18 cellular contexts compared by ENCODE assay signal in the genomic region with DNA sequence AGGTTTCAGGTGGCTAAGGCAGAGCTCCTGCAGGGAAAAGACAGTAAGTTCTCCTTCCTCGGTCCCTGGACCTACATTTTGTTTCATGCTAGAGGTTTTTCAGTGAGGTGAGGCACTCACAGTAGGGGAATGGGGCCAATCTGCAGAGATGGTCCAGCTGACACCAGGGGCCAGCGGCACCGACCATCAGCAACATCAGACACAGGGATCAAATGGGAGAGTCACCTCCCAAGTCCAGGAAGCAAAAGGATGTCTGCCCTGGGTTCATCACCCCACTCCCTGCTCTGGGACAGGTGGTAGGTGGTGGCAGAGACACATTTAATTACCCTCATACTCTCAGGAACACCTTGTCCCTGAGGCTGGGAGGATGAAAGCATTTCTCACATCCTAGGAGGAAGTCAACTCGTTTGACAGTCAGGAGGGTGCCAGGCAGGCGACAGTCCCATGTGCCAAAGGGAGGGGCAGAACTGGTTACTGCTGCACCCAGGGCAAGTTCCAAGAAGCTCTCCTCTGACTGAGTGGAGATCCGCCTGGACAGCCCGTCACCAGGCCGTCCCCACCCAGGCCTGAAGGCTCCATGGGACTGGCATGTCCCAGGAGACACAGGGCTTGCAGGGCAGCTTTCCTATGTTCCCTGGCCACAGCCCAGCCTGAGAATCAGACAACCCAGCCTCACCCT. TPM values are rescaled to one million over a fixed set of nuclear protein-coding genes. Genes with fewer than 3 reads are reported as not detected.
DNase-seq lines count a peak whose midpoint lies in the region; ATAC-seq and TF ChIP-seq lines count a peak whose summit lies in the region.
"Had no signal": no experiment of that assay in that cellular context is flagged by ENCODE, and none has a peak within 500 bp of the region (broad histone marks: within the 10 kb centered on the region; RNA-seq: fewer than 3 reads in every experiment).

No MANE protein-coding gene starts in this region.

- DNase-seq in LoVo (ENCODE audit: low spot score) (peak; percentile 87), mucosa of descending colon (peak; percentile 92 to 95 (median 93)), tibial nerve (ENCODE audit: low spot score in 2 of 2) (no peak), endothelial cell (ENCODE audit: low spot score) (no peak), NCI-H2107 (lab: John Stamatoyannopoulos, UW) (no peak), NCI-H1105 treated with DMSO at 0.1 percent for 48 hours (lab: John Stamatoyannopoulos, UW) (no peak)
- DNase-seq: activated CD4-positive, alpha-beta T cell treated with anti-CD3 and anti-CD28 coated beads, Interleukin-2, amount 10 ng/mL, durations not matched to agents 24 days and 14 days; activated naive CD4-positive, alpha-beta T cell treated with Interleukin-2 at 50 U/mL for 16 hours; GF-D8; kidney glomerular epithelial cell; naive thymus-derived CD4-positive, alpha-beta T cell; NCI-H69; T1000 had no signal

- TF ChIP-seq EP300 in tibial nerve (IDR thresholded peaks at IDR 0.05) = no peak

- H3K4me1 Mint-ChIP-seq in endothelial cell (ENCODE audit: unreplicated experiment) = peaks cover 29% of the 10 kb centered on the region

- H3K4me3 Mint-ChIP-seq in endothelial cell (ENCODE audit: unreplicated experiment) = no peak overlapping the region
- H3K4me3 Mint-ChIP-seq: activated CD4-positive, alpha-beta T cell treated with anti-CD3 and anti-CD28 coated beads, Interleukin-2, amount 10 ng/mL, durations not matched to agents 24 days and 14 days; naive thymus-derived CD4-positive, alpha-beta T cell; stimulated activated naive CD8-positive, alpha-beta T cell treated with anti-CD3 and anti-CD28 coated beads, Interleukin-15, Interleukin-2, amounts not matched to agents 100 ng/mL and 50 ng/mL, for 24 hours had no signal

- H3K36me3 ChIP-seq in duodenal mucosa (ENCODE audit: control insufficient read depth in 1 of 2, insufficient read depth in 2 of 2, low read length in 2 of 2) = no peaks in the 10 kb centered on the region
- no peaks in the 10 kb centered on the region for H3K36me3 ChIP-seq in mucosa of descending colon (ENCODE audit: low read depth)
- H3K36me3 ChIP-seq in tibial nerve = no peaks in the 10 kb centered on the region

- H3K27me3 Mint-ChIP-seq in endothelial cell (ENCODE audit: unreplicated experiment) = peaks cover 9% of the 10 kb centered on the region
- H3K27me3 Mint-ChIP-seq: activated CD4-positive, alpha-beta T cell treated with anti-CD3 and anti-CD28 coated beads, Interleukin-2, amount 10 ng/mL, durations not matched to agents 24 days and 14 days; naive thymus-derived CD4-positive, alpha-beta T cell; stimulated activated naive CD8-positive, alpha-beta T cell treated with anti-CD3 and anti-CD28 coated beads, Interleukin-15, Interleukin-2, amounts not matched to agents 100 ng/mL and 50 ng/mL, for 24 hours had no signal

- TF ChIP-seq CTCF in mucosa of descending colon (IDR thresholded peaks at IDR 0.05) = no peak
- no peak for TF ChIP-seq CTCF in tibial nerve (IDR thresholded peaks at IDR 0.05)
- no peak for TF ChIP-seq CTCF in endothelial cell (IDR thresholded peaks at IDR 0.05; ENCODE audit: unreplicated experiment)

- peaks cover 9% of the 10 kb centered on the region for H3K36me3 Mint-ChIP-seq in endothelial cell (ENCODE audit: low read depth, unreplicated experiment)

- TF ChIP-seq POLR2A in tibial nerve (IDR thresholded peaks at IDR 0.05) = no peak

- H3K9me3 ChIP-seq in duodenal mucosa (ENCODE audit: control insufficient read depth in 1 of 2, low read length in 2 of 2) = no peaks in the 10 kb centered on the region
- no peaks in the 10 kb centered on the region for H3K9me3 ChIP-seq in mucosa of descending colon
- H3K9me3 ChIP-seq in tibial nerve = no peaks in the 10 kb centered on the region

- no peak overlapping the region for H3K27ac Mint-ChIP-seq in endothelial cell (ENCODE audit: unreplicated experiment)
- H3K27ac Mint-ChIP-seq: activated CD4-positive, alpha-beta T cell treated with anti-CD3 and anti-CD28 coated beads, Interleukin-2, amount 10 ng/mL, durations not matched to agents 24 days and 14 days; naive thymus-derived CD4-positive, alpha-beta T cell; stimulated activated naive CD8-positive, alpha-beta T cell treated with anti-CD3 and anti-CD28 coated beads, Interleukin-15, Interleukin-2, amounts not matched to agents 100 ng/mL and 50 ng/mL, for 24 hours had no signal

- H3K9me3 Mint-ChIP-seq in endothelial cell (ENCODE audit: unreplicated experiment) = no peaks in the 10 kb centered on the region
- H3K9me3 Mint-ChIP-seq: activated CD4-positive, alpha-beta T cell treated with anti-CD3 and anti-CD28 coated beads, Interleukin-2, amount 10 ng/mL, durations not matched to agents 24 days and 14 days; naive thymus-derived CD4-positive, alpha-beta T cell; stimulated activated naive CD8-positive, alpha-beta T cell treated with anti-CD3 and anti-CD28 coated beads, Interleukin-15, Interleukin-2, amounts not matched to agents 100 ng/mL and 50 ng/mL, for 24 hours had no signal

- 79 to 83% methylated on average over 8 of the region's 8 CpGs for WGBS in tibial nerve, 2 donors

- H3K4me1 ChIP-seq in duodenal mucosa (ENCODE audit: control insufficient read depth in 1 of 2, insufficient read depth in 2 of 2, low read length in 2 of 2) (peaks cover 82 to 87% of the 10 kb centered on the region in 2 donors), mucosa of descending colon (ENCODE audit: low read depth) (peaks cover 86% of the 10 kb centered on the region), tibial nerve (peaks cover 8 to 92% (median 72%) of the 10 kb centered on the region in 4 donors)

- H3K4me3 ChIP-seq in duodenal mucosa (ENCODE audit: low read depth in 1 of 2, low read length in 2 of 2) (no peak overlapping the region), mucosa of descending colon (peak overlapping the region; percentile 3), tibial nerve (no peak overlapping the region)
- H3K4me3 ChIP-seq: SK-N-MC had no signal

- peak overlapping the region; percentile 90 for H3K27ac ChIP-seq in duodenal mucosa (ENCODE audit: low read depth, low read length)
- H3K27ac ChIP-seq in tibial nerve = peak overlapping the region in 3 of 4 donors; percentile 6 to 81 (median 36)
- H3K27ac ChIP-seq: SK-N-MC had no signal

- peak overlapping the region; percentile 55 to 94 for H3K9ac ChIP-seq in duodenal mucosa (ENCODE audit: low read depth in 1 of 2, low read length in 2 of 2)

- ATAC-seq in mucosa of descending colon = peak; percentile 70
- ATAC-seq: naive thymus-derived CD4-positive, alpha-beta T cell had no signal

- H3K27me3 ChIP-seq in duodenal mucosa (ENCODE audit: control insufficient read depth in 1 of 2, insufficient read depth in 2 of 2, low read length in 2 of 2) = no peaks in the 10 kb centered on the region
- H3K27me3 ChIP-seq in tibial nerve = no peaks in the 10 kb centered on the region

- intact Hi-C loops in mucosa of descending colon (cut with DNase I, micrococcal nuclease) = loop anchor here in 1 of 2 donors (5.0 kb wide), 1 partner anchor 34 kb away; no protein-coding TSS in a partner anchor

RNA-seq across cellular contexts. Expression of a gene that starts 19.2 kb away (rescaled TPM):
- total RNA-seq in mucosa of descending colon = 100 to 1,000 TPM; 152 to 253 (median 228) TPM
- total RNA-seq in tibial nerve = 100 to 1,000 TPM in 1 of 4 donors, 10 to 100 TPM in 3; 55.1 to 113 (median 73.7) TPM
- 107 TPM for total RNA-seq in endothelial cell (ENCODE audit: unreplicated experiment)

RNA-seq across cellular contexts. Expression of a gene that starts 21.6 kb away (rescaled TPM):
- not detected for total RNA-seq in mucosa of descending colon
- not detected for total RNA-seq in tibial nerve
- not detected for total RNA-seq in endothelial cell (ENCODE audit: unreplicated experiment)
- total RNA-seq: activated CD4-positive, alpha-beta T cell treated with anti-CD3 and anti-CD28 coated beads, Interleukin-2, amount 10 ng/mL, durations not matched to agents 24 days and 14 days; dermis microvascular lymphatic vessel endothelial cell; fibroblast of lung; naive thymus-derived CD4-positive, alpha-beta T cell had no signal

RNA-seq across cellular contexts. Expression of a gene that starts 30.8 kb away (rescaled TPM):
- total RNA-seq in mucosa of descending colon = 100 to 1,000 TPM; 322 to 765 (median 646) TPM
- 1 to 10 TPM in 1 of 4 donors, under 1 TPM in 2, not detected in 1; 0.20 to 2.9 (median 0.60) TPM for total RNA-seq in tibial nerve
- total RNA-seq in endothelial cell (ENCODE audit: unreplicated experiment) = 3.3 TPM
- total RNA-seq: dermis microvascular lymphatic vessel endothelial cell, fibroblast of lung had no signal

RNA-seq across cellular contexts. Expression of a gene that starts 45.5 kb away (rescaled TPM):
- total RNA-seq in mucosa of descending colon (10 to 100 TPM in 1 of 3 donors, 1 to 10 TPM in 2; 9.2 to 12.3 (median 10.0) TPM), tibial nerve (10 to 100 TPM; 24.3 to 46.2 (median 32.8) TPM), endothelial cell (ENCODE audit: unreplicated experiment) (7.2 TPM)

Comparison
In these comparisons a context has a peak if more than half of its experiments do, and no peak if none do; other contexts are left out.
1. DNase-seq: peak in LoVo (single experiment) and mucosa of descending colon (3 of 3); none in tibial nerve (0 of 2), endothelial cell (single experiment), NCI-H2107 (single experiment) and NCI-H1105 treated with DMSO at 0.1 percent for 48 hours (single experiment).
2. RNA of a gene that starts 30.8 kb away (total RNA-seq): 322 to 765 TPM in mucosa of descending colon; 3.3 TPM in endothelial cell (single experiment) and 0.20 to 2.9 TPM in tibial nerve; every median in the first group is over 10 times any median in the second.